1 cellular context compared by ENCODE assay signal in genomic region chr22:21698430-21699329, GRCh38.
A peak's percentile ranks its signal among the peaks of the same experiment; 100 is the strongest.
TF ChIP-seq lines count a peak whose summit lies in the region.

No MANE protein-coding gene starts in this region.

TF ChIP-seq in K562, 482 proteins besides CTCF, POLR2A, EP300 and RAD21 (continued from another document and continues in another):
- TF ChIP-seq ZNF586 (CRISPR knock-in tag; conservative IDR thresholded peaks at IDR 0.05) (0 out of 2 replicates have a peak, but pooled peaks have one; percentile 8), STAG1 (CRISPR knock-in tag; IDR thresholded peaks at IDR 0.05; ENCODE audit: borderline replicate concordance) (no peak), ETS2 (tag; IDR thresholded peaks at IDR 0.05; ENCODE audit: borderline replicate concordance, poor library complexity, severe bottlenecking) (no peak), MAFK (IDR thresholded peaks at IDR 0.05; ENCODE audit: low read length) (no peak), TFAM (CRISPR knock-in tag; conservative IDR thresholded peaks at IDR 0.05) (no peak), PYGO2 (tag; IDR thresholded peaks at IDR 0.05) (no peak; the same call in 1 of the 2 replicates), POLR3G (IDR thresholded peaks at IDR 0.05; ENCODE audit: extremely low read depth, insufficient read length, insufficient replicate concordance) (no peak), ZNF133 (CRISPR knock-in tag; IDR thresholded peaks at IDR 0.05) (peak; percentile 54; the same call in 1 of the 2 replicates), ZBTB43 (CRISPR knock-in tag; IDR thresholded peaks at IDR 0.05) (no peak), SETDB1 (IDR thresholded peaks at IDR 0.05; ENCODE audit: low read length) (peak; percentile 84), ESRRA (IDR thresholded peaks at IDR 0.05; ENCODE audit: borderline replicate concordance, low read depth) (no peak), ARNT (IDR thresholded peaks at IDR 0.05) (no peak), ZNF232 (CRISPR knock-in tag; IDR thresholded peaks at IDR 0.05) (no peak), RAD51 (IDR thresholded peaks at IDR 0.05; ENCODE audit: borderline replicate concordance, low read depth) (no peak), E2F6 (IDR thresholded peaks at IDR 0.05; ENCODE audit: borderline replicate concordance in 1 of 2, extremely low read depth in 1 of 2, insufficient read depth in 1 of 2, insufficient read length in 1 of 2, low read depth in 1 of 2, low read length in 1 of 2, poor library complexity in 1 of 2, severe bottlenecking in 1 of 2) (no peak), OTX1 (CRISPR knock-in tag; IDR thresholded peaks at IDR 0.05) (peak; percentile 49; the same call in 1 of the 2 replicates), ZNF184 (CRISPR knock-in tag; IDR thresholded peaks at IDR 0.05) (no peak), ZNF707 (CRISPR knock-in tag; conservative IDR thresholded peaks at IDR 0.05) (peak; percentile 26; the same call in 1 of the 2 replicates), MAFG (tag; conservative IDR thresholded peaks at IDR 0.05) (no peak), CBFB (CRISPR knock-in tag; IDR thresholded peaks at IDR 0.05) (no peak), ZNF3 (CRISPR knock-in tag; IDR thresholded peaks at IDR 0.05) (no peak), ERF (CRISPR knock-in tag; IDR thresholded peaks at IDR 0.05) (peak; percentile 66), ZNF282 (CRISPR knock-in tag; IDR thresholded peaks at IDR 0.05) (no peak), TCF3 (CRISPR knock-in tag; IDR thresholded peaks at IDR 0.05) (no peak), SFPQ (IDR thresholded peaks at IDR 0.05; ENCODE audit: low read depth, low read length) (no peak), ZC3H8 (IDR thresholded peaks at IDR 0.05) (no peak), CREB3L1 (IDR thresholded peaks at IDR 0.05; ENCODE audit: borderline replicate concordance, low read depth) (no peak), ILF3 (IDR thresholded peaks at IDR 0.05; ENCODE audit: borderline replicate concordance) (no peak), GTF3C2 (IDR thresholded peaks at IDR 0.05; ENCODE audit: borderline replicate concordance, extremely low read depth, insufficient read length) (no peak), VEZF1 (CRISPR knock-in tag; IDR thresholded peaks at IDR 0.05) (no peak), ZNF511 (CRISPR knock-in tag; IDR thresholded peaks at IDR 0.05) (no peak), LEF1 (IDR thresholded peaks at IDR 0.05) (no peak), YY1 (IDR thresholded peaks at IDR 0.05; ENCODE audit: borderline replicate concordance in 1 of 3, control insufficient read depth in 1 of 3, extremely low read depth in 1 of 3, insufficient read depth in 3 of 3, insufficient read length in 1 of 3, insufficient replicate concordance in 2 of 3, low read depth in 1 of 3, low read length in 2 of 3) (peak in 2 of 3 experiments; percentile 26 to 28), TEAD1 (CRISPR knock-in tag; IDR thresholded peaks at IDR 0.05) (0 out of 4 replicates have a peak, but pooled peaks of 1 of the 2 experiments have one; percentile 31), MAFF (IDR thresholded peaks at IDR 0.05; ENCODE audit: low read length) (no peak), NCOR1 (IDR thresholded peaks at IDR 0.05) (no peak), ZNF253 (CRISPR knock-in tag; conservative IDR thresholded peaks at IDR 0.05) (no peak), CHD1 (IDR thresholded peaks at IDR 0.05; ENCODE audit: low read length) (peak; percentile 17), THAP7 (CRISPR knock-in tag; IDR thresholded peaks at IDR 0.05) (no peak), ZC3H4 (CRISPR knock-in tag; IDR thresholded peaks at IDR 0.05; ENCODE audit: borderline replicate concordance) (no peak), RBFOX2 (IDR thresholded peaks at IDR 0.05; ENCODE audit: low read depth, low read length) (no peak), ZNF224 (CRISPR knock-in tag; IDR thresholded peaks at IDR 0.05) (no peak), ZNF239 (CRISPR knock-in tag; IDR thresholded peaks at IDR 0.05) (no peak)
